ENCODE assay signal across 1 cellular context in genomic region chr12:76040461-76040860, GRCh38.
TF ChIP-seq lines count a peak whose summit lies in the region.

No MANE protein-coding gene starts in this region.

TF ChIP-seq in GM23338, 12 proteins besides CTCF, POLR2A, EP300 and RAD21 (continued from another document):
- TF ChIP-seq, protein P1, sequence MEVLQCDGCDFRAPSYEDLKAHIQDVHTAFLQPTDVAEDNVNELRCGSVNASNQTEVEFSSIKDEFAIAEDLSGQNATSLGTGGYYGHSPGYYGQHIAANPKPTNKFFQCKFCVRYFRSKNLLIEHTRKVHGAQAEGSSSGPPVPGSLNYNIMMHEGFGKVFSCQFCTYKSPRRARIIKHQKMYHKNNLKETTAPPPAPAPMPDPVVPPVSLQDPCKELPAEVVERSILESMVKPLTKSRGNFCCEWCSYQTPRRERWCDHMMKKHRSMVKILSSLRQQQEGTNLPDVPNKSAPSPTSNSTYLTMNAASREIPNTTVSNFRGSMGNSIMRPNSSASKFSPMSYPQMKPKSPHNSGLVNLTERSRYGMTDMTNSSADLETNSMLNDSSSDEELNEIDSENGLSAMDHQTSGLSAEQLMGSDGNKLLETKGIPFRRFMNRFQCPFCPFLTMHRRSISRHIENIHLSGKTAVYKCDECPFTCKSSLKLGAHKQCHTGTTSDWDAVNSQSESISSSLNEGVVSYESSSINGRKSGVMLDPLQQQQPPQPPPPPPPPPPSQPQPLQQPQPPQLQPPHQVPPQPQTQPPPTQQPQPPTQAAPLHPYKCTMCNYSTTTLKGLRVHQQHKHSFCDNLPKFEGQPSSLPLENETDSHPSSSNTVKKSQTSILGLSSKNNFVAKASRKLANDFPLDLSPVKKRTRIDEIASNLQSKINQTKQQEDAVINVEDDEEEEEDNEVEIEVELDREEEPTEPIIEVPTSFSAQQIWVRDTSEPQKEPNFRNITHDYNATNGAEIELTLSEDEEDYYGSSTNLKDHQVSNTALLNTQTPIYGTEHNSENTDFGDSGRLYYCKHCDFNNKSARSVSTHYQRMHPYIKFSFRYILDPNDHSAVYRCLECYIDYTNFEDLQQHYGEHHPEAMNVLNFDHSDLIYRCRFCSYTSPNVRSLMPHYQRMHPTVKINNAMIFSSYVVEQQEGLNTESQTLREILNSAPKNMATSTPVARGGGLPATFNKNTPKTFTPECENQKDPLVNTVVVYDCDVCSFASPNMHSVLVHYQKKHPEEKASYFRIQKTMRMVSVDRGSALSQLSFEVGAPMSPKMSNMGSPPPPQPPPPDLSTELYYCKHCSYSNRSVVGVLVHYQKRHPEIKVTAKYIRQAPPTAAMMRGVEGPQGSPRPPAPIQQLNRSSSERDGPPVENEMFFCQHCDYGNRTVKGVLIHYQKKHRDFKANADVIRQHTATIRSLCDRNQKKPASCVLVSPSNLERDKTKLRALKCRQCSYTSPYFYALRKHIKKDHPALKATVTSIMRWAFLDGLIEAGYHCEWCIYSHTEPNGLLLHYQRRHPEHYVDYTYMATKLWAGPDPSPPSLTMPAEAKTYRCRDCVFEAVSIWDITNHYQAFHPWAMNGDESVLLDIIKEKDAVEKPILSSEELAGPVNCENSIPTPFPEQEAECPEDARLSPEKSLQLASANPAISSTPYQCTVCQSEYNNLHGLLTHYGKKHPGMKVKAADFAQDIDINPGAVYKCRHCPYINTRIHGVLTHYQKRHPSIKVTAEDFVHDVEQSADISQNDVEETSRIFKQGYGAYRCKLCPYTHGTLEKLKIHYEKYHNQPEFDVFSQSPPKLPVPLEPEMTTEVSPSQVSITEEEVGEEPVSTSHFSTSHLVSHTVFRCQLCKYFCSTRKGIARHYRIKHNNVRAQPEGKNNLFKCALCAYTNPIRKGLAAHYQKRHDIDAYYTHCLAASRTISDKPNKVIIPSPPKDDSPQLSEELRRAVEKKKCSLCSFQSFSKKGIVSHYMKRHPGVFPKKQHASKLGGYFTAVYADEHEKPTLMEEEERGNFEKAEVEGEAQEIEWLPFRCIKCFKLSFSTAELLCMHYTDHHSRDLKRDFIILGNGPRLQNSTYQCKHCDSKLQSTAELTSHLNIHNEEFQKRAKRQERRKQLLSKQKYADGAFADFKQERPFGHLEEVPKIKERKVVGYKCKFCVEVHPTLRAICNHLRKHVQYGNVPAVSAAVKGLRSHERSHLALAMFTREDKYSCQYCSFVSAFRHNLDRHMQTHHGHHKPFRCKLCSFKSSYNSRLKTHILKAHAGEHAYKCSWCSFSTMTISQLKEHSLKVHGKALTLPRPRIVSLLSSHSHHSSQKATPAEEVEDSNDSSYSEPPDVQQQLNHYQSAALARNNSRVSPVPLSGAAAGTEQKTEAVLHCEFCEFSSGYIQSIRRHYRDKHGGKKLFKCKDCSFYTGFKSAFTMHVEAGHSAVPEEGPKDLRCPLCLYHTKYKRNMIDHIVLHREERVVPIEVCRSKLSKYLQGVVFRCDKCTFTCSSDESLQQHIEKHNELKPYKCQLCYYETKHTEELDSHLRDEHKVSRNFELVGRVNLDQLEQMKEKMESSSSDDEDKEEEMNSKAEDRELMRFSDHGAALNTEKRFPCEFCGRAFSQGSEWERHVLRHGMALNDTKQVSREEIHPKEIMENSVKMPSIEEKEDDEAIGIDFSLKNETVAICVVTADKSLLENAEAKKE (CRISPR knock-in tag; IDR thresholded peaks at IDR 0.05): no peak
- TF ChIP-seq ZNF114 (CRISPR knock-in tag; IDR thresholded peaks at IDR 0.05) (no peak), POLR2AphosphoS5 (IDR thresholded peaks at IDR 0.05; ENCODE audit: low read depth) (peak; percentile 39)
- TF ChIP-seq, protein P2, sequence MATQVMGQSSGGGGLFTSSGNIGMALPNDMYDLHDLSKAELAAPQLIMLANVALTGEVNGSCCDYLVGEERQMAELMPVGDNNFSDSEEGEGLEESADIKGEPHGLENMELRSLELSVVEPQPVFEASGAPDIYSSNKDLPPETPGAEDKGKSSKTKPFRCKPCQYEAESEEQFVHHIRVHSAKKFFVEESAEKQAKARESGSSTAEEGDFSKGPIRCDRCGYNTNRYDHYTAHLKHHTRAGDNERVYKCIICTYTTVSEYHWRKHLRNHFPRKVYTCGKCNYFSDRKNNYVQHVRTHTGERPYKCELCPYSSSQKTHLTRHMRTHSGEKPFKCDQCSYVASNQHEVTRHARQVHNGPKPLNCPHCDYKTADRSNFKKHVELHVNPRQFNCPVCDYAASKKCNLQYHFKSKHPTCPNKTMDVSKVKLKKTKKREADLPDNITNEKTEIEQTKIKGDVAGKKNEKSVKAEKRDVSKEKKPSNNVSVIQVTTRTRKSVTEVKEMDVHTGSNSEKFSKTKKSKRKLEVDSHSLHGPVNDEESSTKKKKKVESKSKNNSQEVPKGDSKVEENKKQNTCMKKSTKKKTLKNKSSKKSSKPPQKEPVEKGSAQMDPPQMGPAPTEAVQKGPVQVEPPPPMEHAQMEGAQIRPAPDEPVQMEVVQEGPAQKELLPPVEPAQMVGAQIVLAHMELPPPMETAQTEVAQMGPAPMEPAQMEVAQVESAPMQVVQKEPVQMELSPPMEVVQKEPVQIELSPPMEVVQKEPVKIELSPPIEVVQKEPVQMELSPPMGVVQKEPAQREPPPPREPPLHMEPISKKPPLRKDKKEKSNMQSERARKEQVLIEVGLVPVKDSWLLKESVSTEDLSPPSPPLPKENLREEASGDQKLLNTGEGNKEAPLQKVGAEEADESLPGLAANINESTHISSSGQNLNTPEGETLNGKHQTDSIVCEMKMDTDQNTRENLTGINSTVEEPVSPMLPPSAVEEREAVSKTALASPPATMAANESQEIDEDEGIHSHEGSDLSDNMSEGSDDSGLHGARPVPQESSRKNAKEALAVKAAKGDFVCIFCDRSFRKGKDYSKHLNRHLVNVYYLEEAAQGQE (IDR thresholded peaks at IDR 0.05; ENCODE audit: unreplicated experiment): no peak
